In the genomic region with DNA sequence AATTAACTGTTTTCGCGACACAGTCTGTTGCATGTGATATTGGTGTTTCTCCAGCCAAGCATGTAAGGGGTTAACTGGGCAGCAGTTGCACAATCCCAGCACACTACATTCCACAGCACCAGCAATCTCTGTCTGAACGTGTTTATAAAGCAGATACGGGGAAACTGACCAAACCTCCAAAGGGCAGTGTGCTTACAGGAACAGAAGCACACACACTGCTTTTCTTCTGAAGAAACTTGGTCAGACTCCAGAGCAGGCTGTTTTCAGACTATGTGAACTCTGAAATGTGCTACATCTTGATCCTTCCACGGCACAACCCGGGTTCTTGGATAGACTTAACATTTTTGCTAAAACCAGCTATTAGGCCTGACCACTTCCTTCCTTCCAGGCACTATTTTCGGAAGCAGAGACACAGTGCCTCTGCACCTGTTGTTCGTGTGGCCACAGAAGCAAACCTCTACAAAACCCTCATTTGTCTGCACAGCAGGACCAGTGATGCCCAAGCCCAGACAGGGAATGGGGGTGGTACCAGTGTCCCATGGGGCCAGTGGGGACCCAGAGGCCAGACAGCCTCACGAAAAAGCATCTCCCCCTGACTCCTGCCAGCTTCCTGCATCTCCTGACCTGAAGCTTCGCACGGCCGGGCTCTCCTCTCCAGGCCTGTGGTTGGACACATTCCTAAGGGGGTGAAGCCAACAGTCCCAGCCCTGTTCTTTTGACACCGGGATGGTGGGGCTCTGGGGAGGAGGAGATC, we compare ENCODE assay signal across 8 cellular contexts.
DNase-seq lines count a peak whose midpoint lies in the region; ATAC-seq and TF ChIP-seq lines count a peak whose summit lies in the region.

No MANE protein-coding gene starts in this region.

- H3K4me3 ChIP-seq in NB4 (ENCODE audit: low read depth, low read length) (peak overlapping the region; percentile 30), lung (no peak overlapping the region)

- H3K4me1 Mint-ChIP-seq in type B pancreatic cell (ENCODE audit: unreplicated experiment) = peaks cover 41% of the 10 kb centered on the region

- H3K27ac Mint-ChIP-seq in type B pancreatic cell = peak overlapping the region; percentile 78

- peak; percentile 58 for ATAC-seq in Right ventricle myocardium inferior
- peak; percentile 74 for ATAC-seq in HG02763 (IDR thresholded peaks at IDR 0.05; ENCODE audit: unreplicated experiment)
- peak; percentile 69 for ATAC-seq in lung (ENCODE audit: insufficient read depth, low FRiP score)

- intact Hi-C loops in Right ventricle myocardium inferior (cut with DNase I) = loop anchor here (2.0 kb wide), 1 partner anchor 39 kb away; no protein-coding TSS in a partner anchor
- intact Hi-C loops in cardiac septum (cut with DNase I) = loop anchor here (2.0 to 10.0 kb wide), 3 partner anchors 39 to 99 kb away; a partner anchor contains a TSS

- H3K36me3 ChIP-seq in lung (ENCODE audit: control insufficient read depth in 2 of 2, insufficient read depth in 2 of 2, low read length in 2 of 2) = peaks cover 4 to 14% of the 10 kb centered on the region in 2 donors

- peak overlapping the region; percentile 25 to 75 for H3K27ac ChIP-seq in lung (ENCODE audit: low read depth in 1 of 2, low read length in 1 of 2)

- TF ChIP-seq CTCF in NB4 (IDR thresholded peaks at IDR 0.05; ENCODE audit: low read depth, low read length) = no peak
- no peak for TF ChIP-seq CTCF in lung (IDR thresholded peaks at IDR 0.05; ENCODE audit: control extremely low read depth, extremely low read depth)
- TF ChIP-seq CTCF in type B pancreatic cell (conservative IDR thresholded peaks at IDR 0.05) = no peak

- peak overlapping the region; percentile 47 for H3K4me3 Mint-ChIP-seq in type B pancreatic cell

- WGBS in lung, 2 donors = 18 to 21% methylated on average over 13 of the region's 13 CpGs

- no peaks in the 10 kb centered on the region for H3K9me3 ChIP-seq in lung (ENCODE audit: control insufficient read depth in 2 of 2, insufficient read depth in 1 of 2, low read length in 1 of 2)

- no peaks in the 10 kb centered on the region for H3K27me3 ChIP-seq in lung (ENCODE audit: control insufficient read depth, insufficient read depth)

- DNase-seq in Right ventricle myocardium inferior (ENCODE audit: missing footprints) (peak; percentile 60), cardiac septum (ENCODE audit: low spot score) (no peak), NB4 (ENCODE audit: low read depth) (peak; percentile 70), brain pericyte (ENCODE audit: low read depth, low spot score) (peak; percentile 73), lung (ENCODE audit: low spot score) (peak; percentile 43), type B pancreatic cell (ENCODE audit: extremely low spot score, unreplicated experiment) (no peak), KG1 (lab: John Stamatoyannopoulos, UW) (no peak)

- no peaks in the 10 kb centered on the region for H3K27me3 Mint-ChIP-seq in type B pancreatic cell

- peaks cover 14 to 47% of the 10 kb centered on the region in 2 donors for H3K4me1 ChIP-seq in lung (ENCODE audit: control insufficient read depth in 2 of 2, insufficient read depth in 2 of 2, low read length in 2 of 2)

- peaks cover 23% of the 10 kb centered on the region for H3K36me3 Mint-ChIP-seq in type B pancreatic cell

- no peak for TF ChIP-seq POLR2A in NB4 (IDR thresholded peaks at IDR 0.05; ENCODE audit: extremely low read depth, insufficient read length)

- H3K9me3 Mint-ChIP-seq in type B pancreatic cell = no peaks in the 10 kb centered on the region

Comparison
In these comparisons a context has a peak if more than half of its experiments do, and no peak if none do; other contexts are left out.
1. DNase-seq: peak in Right ventricle myocardium inferior (single experiment), NB4 (single experiment), brain pericyte (single experiment) and lung (single experiment); none in cardiac septum (single experiment), type B pancreatic cell (single experiment) and KG1 (single experiment).
2. Peak in every context shown above with its lines, with median percentiles within 50 percentile points of each other: ATAC-seq.